39 cellular contexts compared by ENCODE assay signal in genomic region chr7:108997479-108997878, GRCh38.
"Had no signal": no experiment of that assay in that cellular context is flagged by ENCODE, and none has a peak within 500 bp of the region (broad histone marks: within the 10 kb centered on the region; RNA-seq: fewer than 3 reads in every experiment).

No MANE protein-coding gene starts in this region.

- H3K36me3 Mint-ChIP-seq: activated CD8-positive, alpha-beta memory T cell treated with anti-CD3 and anti-CD28 coated beads, Interleukin-2, amount 10 ng/mL, durations not matched to agents 7 days and 5 days; activated naive CD4-positive, alpha-beta T cell treated with anti-CD3 and anti-CD28 coated beads, Interleukin-2, amount 10 ng/mL, durations not matched to agents 7 days and 5 days; activated naive CD4-positive, alpha-beta T cell treated with anti-CD3 and anti-CD28 coated beads, Interleukin-2, amount 50 U/mL, for 24 hours; activated naive CD8-positive, alpha-beta T cell; activated naive CD8-positive, alpha-beta T cell treated with anti-CD3 and anti-CD28 coated beads, Interleukin-2, amount 10 ng/mL, durations not matched to agents 7 days and 5 days; brain; WTC11 had no signal

- H3K9me3 ChIP-seq: ascending aorta had no signal

- DNase-seq: activated CD4-positive, alpha-beta memory T cell treated with anti-CD3 and anti-CD28 coated beads, Interleukin-2, amount 10 ng/mL, durations not matched to agents 7 days and 5 days; activated CD4-positive, alpha-beta T cell treated with anti-CD3 and anti-CD28 coated beads for 1 hour; activated CD4-positive, alpha-beta T cell treated with anti-CD3 and anti-CD28 coated beads for 36 hours; activated CD4-positive, alpha-beta T cell treated with anti-CD3 and anti-CD28 coated beads for 48 hours; activated CD4-positive, alpha-beta T cell treated with anti-CD3 and anti-CD28 coated beads, Interleukin-2, amount 10 ng/mL, durations not matched to agents 7 days and 5 days; activated CD4-positive, alpha-beta T cell treated with anti-CD3 and anti-CD28 coated beads, Interleukin-2, amount 50 U/mL, for 48 hours; activated CD4-positive, CD25-positive, alpha-beta regulatory T cell; activated CD8-positive, alpha-beta memory T cell treated with anti-CD3 and anti-CD28 coated beads for 24 hours; activated CD8-positive, alpha-beta memory T cell treated with anti-CD3 and anti-CD28 coated beads, Interleukin-2, amount 10 ng/mL, durations not matched to agents 7 days and 5 days; activated CD8-positive, alpha-beta memory T cell treated with anti-CD3 and anti-CD28 coated beads, Interleukin-2, amount 50 U/mL, for 48 hours; activated CD8-positive, alpha-beta T cell treated with anti-CD3 and anti-CD28 coated beads, Interleukin-2, amount 10 ng/mL, durations not matched to agents 7 days and 5 days; activated effector memory CD4-positive, alpha-beta T cell treated with Interleukin-2 at 50 U/mL for 16 hours; activated gamma-delta T cell; activated naive CD4-positive, alpha-beta T cell treated with anti-CD3 and anti-CD28 coated beads, Interleukin-2, amount 10 ng/mL, durations not matched to agents 7 days and 5 days; activated naive CD4-positive, alpha-beta T cell treated with Interleukin-2 at 50 U/mL for 16 hours; activated naive CD8-positive, alpha-beta T cell treated with anti-CD3 and anti-CD28 coated beads, Interleukin-2, amount 10 ng/mL, durations not matched to agents 7 days and 5 days; activated naive CD8-positive, alpha-beta T cell treated with anti-CD3 and anti-CD28 coated beads, Interleukin-2, amount 50 U/mL, for 24 hours; activated T-cell treated with anti-CD3 and anti-CD28 coated beads, Interleukin-2, amount 50 U/mL, for 24 hours; activated T-cell treated with anti-CD3 and anti-CD28 coated beads, Interleukin-2, amount 50 U/mL, for 48 hours; amygdala; anterior cingulate cortex; caudate nucleus; cerebellar nuclear complex; T-helper 2 cell; T-helper 9 cell; WERI-Rb-1 had no signal

- H3K27ac ChIP-seq: ascending aorta, cardiac muscle cell, WERI-Rb-1 had no signal

- H3K36me3 ChIP-seq: ascending aorta, cardiac muscle cell, WERI-Rb-1 had no signal

- H3K4me1 Mint-ChIP-seq: activated CD4-positive, alpha-beta memory T cell treated with anti-CD3 and anti-CD28 coated beads, Interleukin-2, amount 10 ng/mL, durations not matched to agents 7 days and 5 days; activated CD4-positive, alpha-beta T cell treated with anti-CD3 and anti-CD28 coated beads for 36 hours; activated CD4-positive, alpha-beta T cell treated with anti-CD3 and anti-CD28 coated beads, Interleukin-2, amount 10 ng/mL, durations not matched to agents 7 days and 5 days; activated CD8-positive, alpha-beta memory T cell treated with anti-CD3 and anti-CD28 coated beads, Interleukin-2, amount 10 ng/mL, durations not matched to agents 7 days and 5 days; activated naive CD4-positive, alpha-beta T cell treated with anti-CD3 and anti-CD28 coated beads, Interleukin-2, amount 10 ng/mL, durations not matched to agents 7 days and 5 days; activated naive CD4-positive, alpha-beta T cell treated with anti-CD3 and anti-CD28 coated beads, Interleukin-2, amount 50 U/mL, for 24 hours; activated naive CD8-positive, alpha-beta T cell treated with anti-CD3 and anti-CD28 coated beads, Interleukin-2, amount 10 ng/mL, durations not matched to agents 7 days and 5 days; activated naive CD8-positive, alpha-beta T cell treated with anti-CD3 and anti-CD28 coated beads, Interleukin-2, amount 50 U/mL, for 24 hours; central memory CD8-positive, alpha-beta T cell had no signal

- H3K9me3 Mint-ChIP-seq: activated naive CD4-positive, alpha-beta T cell treated with anti-CD3 and anti-CD28 coated beads, Interleukin-2, amount 50 U/mL, for 24 hours; activated naive CD8-positive, alpha-beta T cell treated with anti-CD3 and anti-CD28 coated beads, Interleukin-2, amount 10 ng/mL, durations not matched to agents 7 days and 5 days; activated naive CD8-positive, alpha-beta T cell treated with anti-CD3 and anti-CD28 coated beads, Interleukin-2, amount 50 U/mL, for 24 hours; brain; T-helper 1 cell treated with Interleukin-12 subunit alpha and Interleukin-12 subunit beta and Interleukin-4 antibody, amounts not matched to agents 30 μg/mL and 1 μg/mL, for 36 hours had no signal

- H3K27me3 ChIP-seq: ascending aorta, cardiac muscle cell had no signal

- ATAC-seq: activated CD4-positive, alpha-beta T cell treated with anti-CD3 and anti-CD28 coated beads for 36 hours; activated CD4-positive, CD25-positive, alpha-beta regulatory T cell treated with anti-CD3 and anti-CD28 coated beads, Interleukin-2, amount 50 U/mL, for 24 hours; activated CD8-positive, alpha-beta memory T cell treated with anti-CD3 and anti-CD28 coated beads, Interleukin-2, amount 10 ng/mL, durations not matched to agents 7 days and 5 days; activated CD8-positive, alpha-beta T cell treated with anti-CD3 and anti-CD28 coated beads, Interleukin-2, amount 10 ng/mL, durations not matched to agents 7 days and 5 days; activated naive CD8-positive, alpha-beta T cell treated with anti-CD3 and anti-CD28 coated beads, Interleukin-2, amount 50 U/mL, for 24 hours had no signal

- H3K4me3 Mint-ChIP-seq: activated CD4-positive, alpha-beta memory T cell treated with anti-CD3 and anti-CD28 coated beads, Interleukin-2, amount 10 ng/mL, durations not matched to agents 7 days and 5 days; activated CD4-positive, alpha-beta T cell treated with anti-CD3 and anti-CD28 coated beads for 36 hours; activated CD4-positive, alpha-beta T cell treated with anti-CD3 and anti-CD28 coated beads, Interleukin-2, amount 10 ng/mL, durations not matched to agents 7 days and 5 days; activated CD8-positive, alpha-beta memory T cell treated with anti-CD3 and anti-CD28 coated beads, Interleukin-2, amount 10 ng/mL, durations not matched to agents 7 days and 5 days; activated CD8-positive, alpha-beta T cell treated with anti-CD3 and anti-CD28 coated beads, Interleukin-2, amount 10 ng/mL, durations not matched to agents 7 days and 5 days; activated naive CD4-positive, alpha-beta T cell treated with anti-CD3 and anti-CD28 coated beads, Interleukin-2, amount 10 ng/mL, durations not matched to agents 7 days and 5 days; activated naive CD4-positive, alpha-beta T cell treated with anti-CD3 and anti-CD28 coated beads, Interleukin-2, amount 50 U/mL, for 24 hours; activated naive CD8-positive, alpha-beta T cell; activated naive CD8-positive, alpha-beta T cell treated with anti-CD3 and anti-CD28 coated beads, Interleukin-2, amount 10 ng/mL, durations not matched to agents 7 days and 5 days; activated naive CD8-positive, alpha-beta T cell treated with anti-CD3 and anti-CD28 coated beads, Interleukin-2, amount 50 U/mL, for 24 hours; activated T-cell treated with anti-CD3 and anti-CD28 coated beads, Interleukin-2, amount 50 U/mL, for 24 hours; brain; central memory CD8-positive, alpha-beta T cell; T-helper 1 cell treated with Interleukin-12 subunit alpha and Interleukin-12 subunit beta and Interleukin-4 antibody, amounts not matched to agents 30 μg/mL and 1 μg/mL, for 36 hours; T-helper 2 cell treated with Interferon-gamma antibody and Interleukin-4, amounts not matched to agents 5 μg/mL and 100 μg/mL, for 36 hours; WTC11 had no signal

- H3K27me3 Mint-ChIP-seq: activated CD4-positive, alpha-beta memory T cell treated with anti-CD3 and anti-CD28 coated beads, Interleukin-2, amount 10 ng/mL, durations not matched to agents 7 days and 5 days; activated CD4-positive, alpha-beta T cell treated with anti-CD3 and anti-CD28 coated beads for 36 hours; activated CD4-positive, alpha-beta T cell treated with anti-CD3 and anti-CD28 coated beads, Interleukin-2, amount 10 ng/mL, durations not matched to agents 7 days and 5 days; activated CD8-positive, alpha-beta memory T cell treated with anti-CD3 and anti-CD28 coated beads, Interleukin-2, amount 10 ng/mL, durations not matched to agents 7 days and 5 days; activated naive CD4-positive, alpha-beta T cell treated with anti-CD3 and anti-CD28 coated beads, Interleukin-2, amount 10 ng/mL, durations not matched to agents 7 days and 5 days; activated naive CD4-positive, alpha-beta T cell treated with anti-CD3 and anti-CD28 coated beads, Interleukin-2, amount 50 U/mL, for 24 hours; activated naive CD8-positive, alpha-beta T cell; activated naive CD8-positive, alpha-beta T cell treated with anti-CD3 and anti-CD28 coated beads, Interleukin-2, amount 10 ng/mL, durations not matched to agents 7 days and 5 days; activated naive CD8-positive, alpha-beta T cell treated with anti-CD3 and anti-CD28 coated beads, Interleukin-2, amount 50 U/mL, for 24 hours; activated T-cell treated with anti-CD3 and anti-CD28 coated beads, Interleukin-2, amount 50 U/mL, for 24 hours; central memory CD8-positive, alpha-beta T cell had no signal

- H3K4me1 ChIP-seq: ascending aorta had no signal

- FAIRE-seq: bronchial epithelial cell, TTC549 had no signal

- H3K27ac Mint-ChIP-seq: activated CD4-positive, alpha-beta memory T cell treated with anti-CD3 and anti-CD28 coated beads, Interleukin-2, amount 10 ng/mL, durations not matched to agents 7 days and 5 days; activated CD4-positive, alpha-beta T cell treated with anti-CD3 and anti-CD28 coated beads for 36 hours; activated CD4-positive, alpha-beta T cell treated with anti-CD3 and anti-CD28 coated beads, Interleukin-2, amount 10 ng/mL, durations not matched to agents 7 days and 5 days; activated CD8-positive, alpha-beta memory T cell treated with anti-CD3 and anti-CD28 coated beads, Interleukin-2, amount 10 ng/mL, durations not matched to agents 7 days and 5 days; activated CD8-positive, alpha-beta T cell treated with anti-CD3 and anti-CD28 coated beads, Interleukin-2, amount 10 ng/mL, durations not matched to agents 7 days and 5 days; activated naive CD4-positive, alpha-beta T cell treated with anti-CD3 and anti-CD28 coated beads, Interleukin-2, amount 10 ng/mL, durations not matched to agents 7 days and 5 days; activated naive CD4-positive, alpha-beta T cell treated with anti-CD3 and anti-CD28 coated beads, Interleukin-2, amount 50 U/mL, for 24 hours; activated naive CD8-positive, alpha-beta T cell; activated naive CD8-positive, alpha-beta T cell treated with anti-CD3 and anti-CD28 coated beads, Interleukin-2, amount 10 ng/mL, durations not matched to agents 7 days and 5 days; activated naive CD8-positive, alpha-beta T cell treated with anti-CD3 and anti-CD28 coated beads, Interleukin-2, amount 50 U/mL, for 24 hours; activated T-cell treated with anti-CD3 and anti-CD28 coated beads, Interleukin-2, amount 50 U/mL, for 24 hours; activated T-helper 2 cell treated with anti-CD3 and anti-CD28 coated beads, Interferon-gamma antibody, Interleukin-2, Interleukin-4, amounts not matched to agents 10 μg/mL and 5 μg/mL and 100 μg/mL, durations not matched to agents 14 hours and 24 hours and 36 hours; brain; T-helper 1 cell treated with Interleukin-12 subunit alpha and Interleukin-12 subunit beta and Interleukin-4 antibody, amounts not matched to agents 30 μg/mL and 1 μg/mL, for 36 hours; T-helper 2 cell treated with Interferon-gamma antibody and Interleukin-4, amounts not matched to agents 5 μg/mL and 100 μg/mL, for 36 hours; WTC11 had no signal

- H3K4me3 ChIP-seq: ascending aorta, cardiac muscle cell had no signal
